In the genomic region with DNA sequence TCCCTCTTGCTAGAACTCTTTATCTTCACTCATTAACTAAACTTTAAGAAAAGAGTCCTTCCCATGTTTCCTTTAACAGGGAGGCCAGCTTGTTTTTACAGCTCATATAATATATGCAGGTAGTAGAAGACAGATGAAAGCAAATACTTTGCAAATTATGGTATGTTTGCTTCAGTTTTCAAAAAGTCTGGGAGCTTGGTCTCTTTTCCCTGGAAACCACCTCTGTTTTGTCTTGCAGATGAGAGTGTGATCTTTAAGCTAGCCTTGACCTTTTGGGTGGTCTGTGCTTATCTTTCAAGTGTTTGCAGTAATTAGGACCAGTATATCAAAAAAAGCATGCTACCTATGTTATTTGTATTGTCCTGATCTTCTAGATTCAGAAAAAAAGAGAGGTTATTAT, we compare ENCODE assay signal across 28 cellular contexts.
DNase-seq lines count a peak whose midpoint lies in the region; ATAC-seq and TF ChIP-seq lines count a peak whose summit lies in the region.
"Had no signal": no experiment of that assay in that cellular context is flagged by ENCODE, and none has a peak within 500 bp of the region (broad histone marks: within the 10 kb centered on the region; RNA-seq: fewer than 3 reads in every experiment).

No MANE protein-coding gene starts in this region.

- H3K9me3 ChIP-seq in left ventricle myocardium inferior (replicated peaks) = peaks cover 12% of the 10 kb centered on the region
- peaks cover 0 to 12% (median 7%) of the 10 kb centered on the region in 11 donors for H3K9me3 ChIP-seq in heart right ventricle
- H3K9me3 ChIP-seq in iPS-18a (ENCODE audit: control insufficient read depth, low read depth, low read length) = peaks cover 7% of the 10 kb centered on the region
- H3K9me3 ChIP-seq in tibial artery = peaks cover 0 to 7% (median 0%) of the 10 kb centered on the region in 3 donors
- no peaks in the 10 kb centered on the region for H3K9me3 ChIP-seq in mucosa of descending colon
- H3K9me3 ChIP-seq: thoracic aorta had no signal

- POLR2A ChIA-PET in WTC11 (lab: Charles Lee) = no interaction called here

- H3K4me3 ChIP-seq in left ventricle myocardium inferior (no peak overlapping the region), heart right ventricle (no peak overlapping the region), iPS-18a (ENCODE audit: low read length) (peak overlapping the region; percentile 8), tibial artery (no peak overlapping the region), mucosa of descending colon (no peak overlapping the region)
- H3K4me3 ChIP-seq: breast epithelium, coronary artery, skin epidermis, thoracic aorta, uterus had no signal

- CTCF ChIA-PET in WTC11 (lab: Charles Lee) = interaction anchor here (0.6 to 1.3 kb wide), 4 partner anchors 14 to 64 kb away, joined by 4 to 9 read pairs (median 4); no protein-coding TSS in a partner anchor

- DNase-seq in left ventricle myocardium inferior = no peak
- no peak for DNase-seq in heart right ventricle
- DNase-seq in WTC11 (ENCODE audit: low spot score) = no peak
- no peak for DNase-seq in tibial artery
- no peak for DNase-seq in NCI-H524 (lab: John Stamatoyannopoulos, UW)
- DNase-seq in GM19240 (ENCODE audit: insufficient read length, low spot score) = no peak
- no peak for DNase-seq in mucosa of descending colon
- DNase-seq: activated CD8-positive, alpha-beta T cell treated with anti-CD3 and anti-CD28 coated beads, Interleukin-2, amount 10 ng/mL, durations not matched to agents 7 days and 5 days; activated naive CD4-positive, alpha-beta T cell treated with anti-CD3 and anti-CD28 coated beads, Interleukin-2, amount 50 U/mL, for 16 hours; AML-193; CD4-positive, alpha-beta T cell; effector CD8-positive, alpha-beta T cell; GOT3; KG1; MM.1S; naive thymus-derived CD8-positive, alpha-beta T cell; NCI-H1436; NCI-H2227 treated with DMSO at 0.1 percent for 48 hours; SHP77; stimulated activated naive CD4-positive, alpha-beta T cell; uterus had no signal

- peaks cover 9% of the 10 kb centered on the region for H3K36me3 Mint-ChIP-seq in WTC11

- peak overlapping the region; percentile 8; the same call in 1 of the 2 replicates for H3K4me3 Mint-ChIP-seq in WTC11
- H3K4me3 Mint-ChIP-seq: activated CD8-positive, alpha-beta T cell treated with anti-CD3 and anti-CD28 coated beads, Interleukin-2, amount 10 ng/mL, durations not matched to agents 7 days and 5 days; activated T-helper 17 cell treated with anti-CD3 and anti-CD28 coated beads, Interleukin-2, amount 50 U/mL, for 72 hours; CD4-positive, alpha-beta T cell; naive thymus-derived CD8-positive, alpha-beta T cell; T-helper 2 cell treated with Interferon-gamma antibody and Interleukin-4, amounts not matched to agents 5 μg/mL and 100 μg/mL, for 36 hours had no signal

- peaks cover 1% of the 10 kb centered on the region for H3K36me3 ChIP-seq in left ventricle myocardium inferior
- peaks cover 0 to 7% (median 0%) of the 10 kb centered on the region in 9 donors for H3K36me3 ChIP-seq in heart right ventricle
- H3K36me3 ChIP-seq in iPS-18a (ENCODE audit: control insufficient read depth, low read depth, low read length) = no peaks in the 10 kb centered on the region
- no peaks in the 10 kb centered on the region for H3K36me3 ChIP-seq in tibial artery
- no peaks in the 10 kb centered on the region for H3K36me3 ChIP-seq in mucosa of descending colon (ENCODE audit: low read depth)
- H3K36me3 ChIP-seq: breast epithelium, thoracic aorta, uterus had no signal

- H3K9ac ChIP-seq in iPS-18a (ENCODE audit: low read length) = no peak overlapping the region

- H3K4me1 Mint-ChIP-seq in WTC11 = peaks cover 68% of the 10 kb centered on the region
- H3K4me1 Mint-ChIP-seq: activated T-helper 17 cell treated with anti-CD3 and anti-CD28 coated beads, Interleukin-2, amount 50 U/mL, for 72 hours had no signal

- ATAC-seq in heart right ventricle (no peak), WTC11 (no peak), mucosa of descending colon (no peak)
- ATAC-seq: activated CD8-positive, alpha-beta T cell treated with anti-CD3 and anti-CD28 coated beads, Interleukin-2, amount 10 ng/mL, durations not matched to agents 7 days and 5 days; activated T-helper 17 cell treated with anti-CD3 and anti-CD28 coated beads, Interleukin-2, amount 50 U/mL, for 72 hours; naive thymus-derived CD8-positive, alpha-beta T cell had no signal

- peak overlapping the region; percentile 54 for H3K27ac Mint-ChIP-seq in WTC11
- H3K27ac Mint-ChIP-seq: activated CD8-positive, alpha-beta T cell treated with anti-CD3 and anti-CD28 coated beads, Interleukin-2, amount 10 ng/mL, durations not matched to agents 7 days and 5 days; activated T-helper 17 cell treated with anti-CD3 and anti-CD28 coated beads, Interleukin-2, amount 50 U/mL, for 72 hours; CD4-positive, alpha-beta T cell; T-helper 2 cell treated with Interferon-gamma antibody and Interleukin-4, amounts not matched to agents 5 μg/mL and 100 μg/mL, for 36 hours had no signal

- peak overlapping the region; percentile 69 for H3K27ac ChIP-seq in left ventricle myocardium inferior (replicated peaks)
- peak overlapping the region in 5 of 10 donors; percentile 61 to 72 (median 68) for H3K27ac ChIP-seq in heart right ventricle
- H3K27ac ChIP-seq in iPS-18a (ENCODE audit: low read length) = no peak overlapping the region
- peak overlapping the region; percentile 14 to 34 for H3K27ac ChIP-seq in tibial artery
- H3K27ac ChIP-seq: thoracic aorta, uterus had no signal

- TF ChIP-seq CTCF in left ventricle myocardium inferior (IDR thresholded peaks at IDR 0.05; ENCODE audit: borderline replicate concordance) (no peak), heart right ventricle (IDR thresholded peaks at IDR 0.05) (no peak), WTC11 (IDR thresholded peaks at IDR 0.05) (no peak), tibial artery (IDR thresholded peaks at IDR 0.05) (no peak), mucosa of descending colon (IDR thresholded peaks at IDR 0.05) (no peak)

- intact Hi-C loops in left ventricle myocardium inferior (cut with micrococcal nuclease) = no loop called here
- intact Hi-C loops in heart right ventricle (cut with DNase I) = loop anchor here in 1 of 10 donors (10.0 kb wide), 1 partner anchor 59 kb away; a partner anchor contains a TSS
- intact Hi-C loops in tibial artery (cut with DNase I; ENCODE audit: low total_unique reads) = no loop called here
- intact Hi-C loops in mucosa of descending colon (cut with DNase I, micrococcal nuclease) = no loop called here

- H3K27me3 ChIP-seq in left ventricle myocardium inferior (ENCODE audit: low read depth) = no peaks in the 10 kb centered on the region
- no peaks in the 10 kb centered on the region for H3K27me3 ChIP-seq in heart right ventricle
- no peaks in the 10 kb centered on the region for H3K27me3 ChIP-seq in iPS-18a (ENCODE audit: control insufficient read depth, insufficient read depth, low read length)
- H3K27me3 ChIP-seq in tibial artery = no peaks in the 10 kb centered on the region
- H3K27me3 ChIP-seq: breast epithelium, uterus had no signal

- peaks cover 23% of the 10 kb centered on the region for H3K4me1 ChIP-seq in left ventricle myocardium inferior
- H3K4me1 ChIP-seq in heart right ventricle = peaks cover 0 to 33% (median 20%) of the 10 kb centered on the region in 9 donors
- peaks cover 46% of the 10 kb centered on the region for H3K4me1 ChIP-seq in iPS-18a (ENCODE audit: control insufficient read depth, low read depth, low read length)
- peaks cover 0 to 24% (median 14%) of the 10 kb centered on the region in 4 donors for H3K4me1 ChIP-seq in tibial artery
- H3K4me1 ChIP-seq in mucosa of descending colon (ENCODE audit: low read depth) = no peaks in the 10 kb centered on the region
- H3K4me1 ChIP-seq: uterus had no signal

- peaks cover 10% of the 10 kb centered on the region for H3K9me3 Mint-ChIP-seq in WTC11

- H3K27me3 Mint-ChIP-seq in WTC11 (ENCODE audit: low read depth) = no peaks in the 10 kb centered on the region
- H3K27me3 Mint-ChIP-seq: activated T-helper 17 cell treated with anti-CD3 and anti-CD28 coated beads, Interleukin-2, amount 50 U/mL, for 72 hours; CD4-positive, alpha-beta T cell; naive thymus-derived CD8-positive, alpha-beta T cell had no signal

TF ChIP-seq in WTC11, 78 proteins besides CTCF, POLR2A, EP300 and RAD21 (continues in another document):
- TF ChIP-seq ZNF219 (CRISPR knock-in tag; IDR thresholded peaks at IDR 0.05; ENCODE audit: borderline replicate concordance) (no peak), EMX1 (CRISPR knock-in tag; IDR thresholded peaks at IDR 0.05) (no peak)
- TF ChIP-seq, protein P1, sequence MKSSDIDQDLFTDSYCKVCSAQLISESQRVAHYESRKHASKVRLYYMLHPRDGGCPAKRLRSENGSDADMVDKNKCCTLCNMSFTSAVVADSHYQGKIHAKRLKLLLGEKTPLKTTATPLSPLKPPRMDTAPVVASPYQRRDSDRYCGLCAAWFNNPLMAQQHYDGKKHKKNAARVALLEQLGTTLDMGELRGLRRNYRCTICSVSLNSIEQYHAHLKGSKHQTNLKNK (CRISPR knock-in tag; IDR thresholded peaks at IDR 0.05) = no peak
- TF ChIP-seq, protein P2, sequence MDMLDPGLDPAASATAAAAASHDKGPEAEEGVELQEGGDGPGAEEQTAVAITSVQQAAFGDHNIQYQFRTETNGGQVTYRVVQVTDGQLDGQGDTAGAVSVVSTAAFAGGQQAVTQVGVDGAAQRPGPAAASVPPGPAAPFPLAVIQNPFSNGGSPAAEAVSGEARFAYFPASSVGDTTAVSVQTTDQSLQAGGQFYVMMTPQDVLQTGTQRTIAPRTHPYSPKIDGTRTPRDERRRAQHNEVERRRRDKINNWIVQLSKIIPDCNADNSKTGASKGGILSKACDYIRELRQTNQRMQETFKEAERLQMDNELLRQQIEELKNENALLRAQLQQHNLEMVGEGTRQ (CRISPR knock-in tag; IDR thresholded peaks at IDR 0.05) = no peak
- TF ChIP-seq, protein P3, sequence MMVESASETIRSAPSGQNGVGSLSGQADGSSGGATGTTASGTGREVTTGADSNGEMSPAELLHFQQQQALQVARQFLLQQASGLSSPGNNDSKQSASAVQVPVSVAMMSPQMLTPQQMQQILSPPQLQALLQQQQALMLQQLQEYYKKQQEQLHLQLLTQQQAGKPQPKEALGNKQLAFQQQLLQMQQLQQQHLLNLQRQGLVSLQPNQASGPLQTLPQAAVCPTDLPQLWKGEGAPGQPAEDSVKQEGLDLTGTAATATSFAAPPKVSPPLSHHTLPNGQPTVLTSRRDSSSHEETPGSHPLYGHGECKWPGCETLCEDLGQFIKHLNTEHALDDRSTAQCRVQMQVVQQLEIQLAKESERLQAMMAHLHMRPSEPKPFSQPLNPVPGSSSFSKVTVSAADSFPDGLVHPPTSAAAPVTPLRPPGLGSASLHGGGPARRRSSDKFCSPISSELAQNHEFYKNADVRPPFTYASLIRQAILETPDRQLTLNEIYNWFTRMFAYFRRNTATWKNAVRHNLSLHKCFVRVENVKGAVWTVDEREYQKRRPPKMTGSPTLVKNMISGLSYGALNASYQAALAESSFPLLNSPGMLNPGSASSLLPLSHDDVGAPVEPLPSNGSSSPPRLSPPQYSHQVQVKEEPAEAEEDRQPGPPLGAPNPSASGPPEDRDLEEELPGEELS (CRISPR knock-in tag; IDR thresholded peaks at IDR 0.05) = no peak
